8 cellular contexts compared by ENCODE assay signal in the genomic region with DNA sequence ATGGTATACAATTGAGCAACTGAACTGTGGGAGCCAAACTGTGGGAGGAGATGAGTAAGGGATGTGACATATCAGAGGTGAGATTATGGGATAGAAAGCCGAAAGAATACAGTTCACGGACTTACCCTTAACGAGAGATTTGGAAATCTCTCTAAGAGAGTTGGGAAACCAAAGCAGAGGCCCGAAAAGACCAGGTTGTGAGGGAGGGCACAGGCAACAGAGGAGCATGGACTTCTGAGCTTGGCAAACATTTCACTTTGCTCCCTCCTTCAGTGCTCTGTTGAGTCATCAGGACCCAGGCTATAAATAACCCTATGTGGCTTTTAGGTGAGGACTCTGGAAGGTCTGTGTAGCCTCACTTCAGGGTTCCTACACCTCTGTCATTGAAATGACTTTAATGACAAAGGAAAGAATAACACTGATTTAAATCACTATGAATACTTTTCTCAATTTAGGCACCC.
A peak's percentile ranks its signal among the peaks of the same experiment; 100 is the strongest.
DNase-seq lines count a peak whose midpoint lies in the region; ATAC-seq, FAIRE-seq and TF ChIP-seq lines count a peak whose summit lies in the region.

No MANE protein-coding gene starts in this region.

- no peak overlapping the region for H3K27ac ChIP-seq in colonic mucosa

- H3K27me3 ChIP-seq in colonic mucosa: no peaks in the 10 kb centered on the region

- H3K9me3 ChIP-seq in colonic mucosa: no peaks in the 10 kb centered on the region

- H3K36me3 ChIP-seq in colonic mucosa: no peaks in the 10 kb centered on the region

- TF ChIP-seq CTCF in astrocyte of the spinal cord (IDR thresholded peaks at IDR 0.05; ENCODE audit: low read depth, low read length): no peak
- TF ChIP-seq CTCF in colonic mucosa (IDR thresholded peaks at IDR 0.05): no peak

- no peak for FAIRE-seq in urothelium cell line (lab: Jason Lieb, UNC)

- no peak overlapping the region for H3K4me3 ChIP-seq in astrocyte of the spinal cord (ENCODE audit: low read depth, low read length)
- no peak overlapping the region for H3K4me3 ChIP-seq in colonic mucosa

- H3K4me1 ChIP-seq in colonic mucosa: no peaks in the 10 kb centered on the region

- in situ Hi-C loops in astrocyte of the spinal cord (cut with HindIII; ENCODE audit: low sequenced_read_pairs): no loop called here

- ATAC-seq in Right ventricle myocardium inferior (peak; percentile 88), HG03139 (IDR thresholded peaks at IDR 0.05; ENCODE audit: unreplicated experiment) (no peak), HG03095 (IDR thresholded peaks at IDR 0.05; ENCODE audit: unreplicated experiment) (no peak)

- intact Hi-C loops in Right ventricle myocardium inferior (cut with DNase I) (no loop called here), cardiac septum (cut with DNase I) (loop anchor here (10.0 kb wide), 1 partner anchor 56 kb away; no protein-coding TSS in a partner anchor), colonic mucosa (cut with DNase I) (no loop called here)

- H3K9ac ChIP-seq in colonic mucosa (ENCODE audit: low read depth in 2 of 2, low read length in 2 of 2): no peak overlapping the region

- DNase-seq in Right ventricle myocardium inferior (ENCODE audit: missing footprints): no peak
- no peak for DNase-seq in cardiac septum (ENCODE audit: low spot score)
- peak; percentile 52 for DNase-seq in astrocyte of the spinal cord (ENCODE audit: low read depth, low spot score)
- peak; percentile 33 for DNase-seq in iPS DF 4.7 (ENCODE audit: extremely low read depth, low spot score)
- peak; percentile 72 for DNase-seq in urothelium cell line (ENCODE audit: low spot score)
- DNase-seq in colonic mucosa: no peak

Comparison
In these comparisons a context has a peak if more than half of its experiments do, and no peak if none do; other contexts are left out.
1. DNase-seq: peak in astrocyte of the spinal cord (single experiment), iPS DF 4.7 (single experiment) and urothelium cell line (single experiment); none in Right ventricle myocardium inferior (single experiment), cardiac septum (single experiment) and colonic mucosa (single experiment).